ENCODE assay signal across 34 cellular contexts in genomic region chr6:120990866-120991265, GRCh38.
"Had no signal": no experiment of that assay in that cellular context is flagged by ENCODE, and none has a peak within 500 bp of the region (broad histone marks: within the 10 kb centered on the region; RNA-seq: fewer than 3 reads in every experiment).

No MANE protein-coding gene starts in this region.

- H3K9ac ChIP-seq: KMS-11 had no signal

- DNase-seq: Karpas-422, Kasumi-1, MG63, MM.1S, MV-4-11, NCI-H1048, NCI-H1092, NCI-H1092 treated with DMSO at 0.1 percent for 48 hours, NCI-H1105, NCI-H1105 treated with DMSO at 0.1 percent for 48 hours, NCI-H1417, NCI-H1417 treated with DMSO at 0.1 percent for 48 hours, NCI-H1436, NCI-H1436 treated with DMSO at 0.1 percent for 48 hours, NCI-H146, NCI-H1694, NCI-H1694 treated with DMSO at 0.1 percent for 48 hours, NCI-H187, NCI-H187 treated with DMSO at 0.1 percent for 48 hours, NCI-H1930, NCI-H2029, NCI-H2029 treated with DMSO at 0.1 percent for 48 hours, NCI-H2081, NCI-H2081 treated with DMSO at 0.1 percent for 48 hours, NCI-H2107, NCI-H2171, NCI-H2171 treated with DMSO at 0.1 percent for 48 hours, NCI-H2227 treated with DMSO at 0.1 percent for 48 hours, NCI-H226, NCI-H345, NCI-H446, NCI-H446 treated with DMSO at 0.1 percent for 48 hours, NCI-H510A had no signal

- H3K27ac ChIP-seq: KMS-11 had no signal

- H3K9me3 ChIP-seq: MG63 had no signal

- H3K36me3 ChIP-seq: MG63 had no signal

- H3K4me3 ChIP-seq: MG63 had no signal
